In genomic region chr13:111068009-111068350, GRCh38 we compare ENCODE assay signal across 11 cellular contexts. TPM values are rescaled to one million over a fixed set of nuclear protein-coding genes. Genes with fewer than 3 reads are reported as not detected.
A peak's percentile ranks its signal among the peaks of the same experiment; 100 is the strongest.
DNase-seq lines count a peak whose midpoint lies in the region; ATAC-seq, FAIRE-seq and TF ChIP-seq lines count a peak whose summit lies in the region.
"Had no signal": no experiment of that assay in that cellular context is flagged by ENCODE, and none has a peak within 500 bp of the region (broad histone marks: within the 10 kb centered on the region; RNA-seq: fewer than 3 reads in every experiment).

No MANE protein-coding gene starts in this region.

- CTCF ChIA-PET in MCF 10A (lab: Yijun Ruan, JAX) (interaction anchor here (0.7 to 3.9 kb wide), 49 partner anchors 8 to 392 kb away, joined by 3 to 45 read pairs (median 4); partner anchors contain the start of gene ANKRD10), HepG2 (lab: Yijun Ruan, JAX; ENCODE audit: low intra/inter-chr PET ratio, low total read pairs) (interaction anchor here (1.5 kb wide), 1 partner anchor 155 kb away, joined by 9 read pairs; no protein-coding TSS in a partner anchor)

- no peaks in the 10 kb centered on the region for H3K27me3 Mint-ChIP-seq in MCF 10A (ENCODE audit: insufficient read depth, unreplicated experiment)
- peaks cover 28% of the 10 kb centered on the region for H3K27me3 Mint-ChIP-seq in activated naive CD8-positive, alpha-beta T cell

- H3K36me3 ChIP-seq in breast epithelium = no peaks in the 10 kb centered on the region
- no peaks in the 10 kb centered on the region for H3K36me3 ChIP-seq in HepG2 (replicated peaks in 1 of 2; ENCODE audit: control insufficient read depth in 1 of 2, insufficient read depth in 2 of 2, low read length in 2 of 2)
- H3K36me3 ChIP-seq in testis (ENCODE audit: low read depth, missing control alignments) = no peaks in the 10 kb centered on the region
- H3K36me3 ChIP-seq: thoracic aorta had no signal

- no peak for TF ChIP-seq POLR2A in breast epithelium (IDR thresholded peaks at IDR 0.05)
- TF ChIP-seq POLR2A in HepG2 (IDR thresholded peaks at IDR 0.05; ENCODE audit: insufficient read depth in 1 of 2, low read depth in 2 of 2, low read length in 2 of 2) = no peak
- TF ChIP-seq POLR2A in testis (IDR thresholded peaks at IDR 0.05) = no peak

- H3K4me3 ChIP-seq in breast epithelium (no peak overlapping the region), HepG2 (replicated peaks in 1 of 3; ENCODE audit: insufficient read depth in 1 of 3, low read depth in 2 of 3, low read length in 3 of 3) (peak overlapping the region in 2 of 3 experiments; percentile 56 to 80; a peak in 1 of 6 replicates), testis (peak overlapping the region; percentile 58 to 77)

- no peaks in the 10 kb centered on the region for H3K79me2 ChIP-seq in HepG2 (ENCODE audit: insufficient read depth, low read length)

- POLR2A ChIA-PET in MCF 10A (lab: Yijun Ruan, JAX) = interaction anchor here (0.8 to 1.5 kb wide), 3 partner anchors 10 to 154 kb away, joined by 3 to 4 read pairs (median 4); no protein-coding TSS in a partner anchor
- POLR2A ChIA-PET in HepG2 (lab: Yijun Ruan, JAX) = interaction anchor here (1.3 kb wide), 1 partner anchor 153 kb away, joined by 4 read pairs; the partner anchor contains the start of gene ANKRD10

- no peak for ATAC-seq in HepG2

- no peak overlapping the region for H3K9ac ChIP-seq in HepG2 (ENCODE audit: insufficient read depth, low read depth, low read length)

- DNase-seq in MCF 10A (ENCODE audit: unreplicated experiment) (no peak), breast epithelium (ENCODE audit: low spot score in 2 of 2) (no peak), HepG2 (ENCODE audit: low spot score) (no peak), testis (no peak), Ammon's horn (ENCODE audit: low spot score) (no peak), SIG-M5 treated with dmso at 0.1 percent for 504 hours (lab: John Stamatoyannopoulos, UW; ENCODE audit: unreplicated experiment) (no peak)
- no peak for DNase-seq in activated naive CD4-positive, alpha-beta T cell treated with anti-CD3 and anti-CD28 coated beads, Interleukin-2, amount 50 U/mL, for 16 hours
- DNase-seq: NCI-H1436 had no signal

- H3K36me3 Mint-ChIP-seq in MCF 10A (ENCODE audit: insufficient read depth, unreplicated experiment) = no peaks in the 10 kb centered on the region
- H3K36me3 Mint-ChIP-seq in activated naive CD8-positive, alpha-beta T cell = peaks cover 2% of the 10 kb centered on the region
- H3K36me3 Mint-ChIP-seq: activated naive CD4-positive, alpha-beta T cell treated with anti-CD3 and anti-CD28 coated beads, Interleukin-2, amount 10 ng/mL, durations not matched to agents 7 days and 5 days had no signal

- 3% methylated on average over 2 of the region's 2 CpGs for WGBS in HepG2 (ENCODE audit: low lambda C conversion rate)
- WGBS in testis, 2 donors = 3 to 25% methylated on average over 2 of the region's 2 CpGs

- TF ChIP-seq EP300 in HepG2 (IDR thresholded peaks at IDR 0.05; ENCODE audit: low read depth in 2 of 2, low read length in 2 of 2) (no peak), HepG2 (CRISPR knock-in tag; IDR thresholded peaks at IDR 0.05; ENCODE audit: borderline replicate concordance) (no peak)

- H3K27ac Mint-ChIP-seq in MCF 10A (ENCODE audit: low read depth, unreplicated experiment) = no peak overlapping the region
- H3K27ac Mint-ChIP-seq in activated naive CD8-positive, alpha-beta T cell = no peak overlapping the region
- H3K27ac Mint-ChIP-seq: activated naive CD4-positive, alpha-beta T cell treated with anti-CD3 and anti-CD28 coated beads, Interleukin-2, amount 10 ng/mL, durations not matched to agents 7 days and 5 days had no signal

- H2AFZ ChIP-seq in HepG2 (ENCODE audit: low read length) = peak overlapping the region; percentile 43

- no peak for TF ChIP-seq CTCF in MCF 10A (IDR thresholded peaks at IDR 0.05; ENCODE audit: unreplicated experiment)
- TF ChIP-seq CTCF in breast epithelium (IDR thresholded peaks at IDR 0.05) = no peak
- no peak for TF ChIP-seq CTCF in HepG2 (CRISPR knock-in tag; IDR thresholded peaks at IDR 0.05)
- no peak for TF ChIP-seq CTCF in testis (IDR thresholded peaks at IDR 0.05)

- H3K4me1 Mint-ChIP-seq in MCF 10A (ENCODE audit: insufficient read depth, unreplicated experiment) = no peaks in the 10 kb centered on the region
- H3K4me1 Mint-ChIP-seq in activated naive CD8-positive, alpha-beta T cell (ENCODE audit: low read depth) = peaks cover 8% of the 10 kb centered on the region

- peaks cover 16% of the 10 kb centered on the region for H3K9me3 Mint-ChIP-seq in MCF 10A (ENCODE audit: unreplicated experiment)
- H3K9me3 Mint-ChIP-seq in activated naive CD8-positive, alpha-beta T cell (ENCODE audit: low read depth) = peaks cover 13% of the 10 kb centered on the region

- H4K20me1 ChIP-seq in HepG2 (ENCODE audit: insufficient read depth, low read length) = no peaks in the 10 kb centered on the region

- in situ Hi-C loops in HepG2 (cut with HindIII; ENCODE audit: extremely low pct_ligation_motif_present, low pct_unique_long_range_greater_than_20kb) = loop anchor here (10.0 kb wide), 1 partner anchor 157 kb away; no protein-coding TSS in a partner anchor

- H3K4me2 ChIP-seq in HepG2 (ENCODE audit: low read depth, low read length) = peak overlapping the region; percentile 91; the same call in 1 of the 2 replicates

- no peak for FAIRE-seq in HepG2 (lab: Jason Lieb, UNC)

- BruUV-seq in MCF 10A (replicated peaks; lab: Mats Ljungman, UMichigan) (no TSS peak), HepG2 (replicated peaks; lab: Mats Ljungman, UMichigan) (no TSS peak)

- H3K9me3 ChIP-seq in breast epithelium (peaks cover 0 to 16% of the 10 kb centered on the region in 2 donors), HepG2 (ENCODE audit: low read length) (peaks cover 11% of the 10 kb centered on the region; the same call in 1 of the 2 replicates), testis (no peaks in the 10 kb centered on the region)
- H3K9me3 ChIP-seq: thoracic aorta had no signal

- H3K27me3 ChIP-seq in breast epithelium = no peaks in the 10 kb centered on the region
- peaks cover 1 to 27% of the 10 kb centered on the region in 2 experiments; a peak in 3 of 5 replicates for H3K27me3 ChIP-seq in HepG2 (ENCODE audit: control insufficient read depth in 1 of 2, insufficient read depth in 2 of 2, low read length in 2 of 2)
- H3K27me3 ChIP-seq in testis = no peaks in the 10 kb centered on the region

- H3K4me1 ChIP-seq in breast epithelium (no peaks in the 10 kb centered on the region), HepG2 (ENCODE audit: insufficient read depth, low read length) (0 out of 2 replicates have a peak, but pooled peaks cover 5% of the 10 kb centered on the region), testis (peaks cover 8% of the 10 kb centered on the region)

- H3K4me3 Mint-ChIP-seq in MCF 10A (ENCODE audit: unreplicated experiment) = peak overlapping the region; percentile 71
- peak overlapping the region; percentile 89 for H3K4me3 Mint-ChIP-seq in activated naive CD8-positive, alpha-beta T cell

- H3K27ac ChIP-seq in breast epithelium (no peak overlapping the region), HepG2 (ENCODE audit: extremely low read length, insufficient read depth, low read length) (no peak overlapping the region), testis (peak overlapping the region in 1 of 2 donors; percentile 90)
- H3K27ac ChIP-seq: thoracic aorta had no signal

- intact Hi-C loops in MCF 10A (cut with micrococcal nuclease) (loop anchor here (5.0 kb wide), 1 partner anchor 394 kb away; no protein-coding TSS in a partner anchor), breast epithelium (cut with DNase I; ENCODE audit: low total_unique reads) (no loop called here), HepG2 (cut with micrococcal nuclease; ENCODE audit: unreplicated experiment) (loop anchor here (2.0 kb wide), 1 partner anchor 85 kb away; no protein-coding TSS in a partner anchor), testis (cut with DNase I; ENCODE audit: low total_unique reads) (loop anchor here (10.0 kb wide), 1 partner anchor 147 kb away; no protein-coding TSS in a partner anchor)

- TF ChIP-seq RAD21 in HepG2 (CRISPR knock-in tag; IDR thresholded peaks at IDR 0.05) = no peak

TF ChIP-seq in HepG2, 621 proteins besides CTCF, POLR2A, EP300 and RAD21:
- TF ChIP-seq SAP130 (CRISPR knock-in tag; IDR thresholded peaks at IDR 0.05; ENCODE audit: low read depth) = no peak
- no peak for TF ChIP-seq ETV6 (CRISPR knock-in tag; conservative IDR thresholded peaks at IDR 0.05)
- no peak for TF ChIP-seq ZSCAN30 (CRISPR knock-in tag; IDR thresholded peaks at IDR 0.05)
TF ChIP-seq in HepG2: peak in this region for 0.

RNA-seq across cellular contexts. Expression of gene ARHGEF7, which starts 47.1 kb away (rescaled TPM):
- total RNA-seq in MCF 10A (2022) (43.5 and 49.4 TPM in 2 replicates), breast epithelium (10 to 100 TPM; 79.6 to 92.0 (median 85.5) TPM), HepG2 (2016; rRNA removed; fragmentation: Illumina TruSeq; extraction: Trizol) (15.7 and 16.1 TPM in 2 replicates), testis (100 to 1,000 TPM; 118 to 136 TPM)
- 11.5 and 12.3 TPM in 2 replicates for total RNA-seq in HepG2 (2016; cell fraction: cytosol; rRNA removed; fragmentation: Illumina TruSeq; extraction: Trizol; ENCODE audit: low read depth)
- total RNA-seq in HepG2 (2016; cell fraction: insoluble cytoplasmic fraction; rRNA removed; fragmentation: Illumina TruSeq; extraction: Trizol) = 13.7 and 16.6 TPM in 2 replicates
- total RNA-seq in HepG2 (2016; cell fraction: membrane; rRNA removed; fragmentation: Illumina TruSeq; extraction: Trizol) = 9.3 and 9.6 TPM in 2 replicates
- 45.3 and 48.2 TPM in 2 replicates for total RNA-seq in HepG2 (2016; cell fraction: nucleus; rRNA removed; fragmentation: Illumina TruSeq; extraction: Trizol)
- polyA plus RNA-seq in HepG2 (2011; rRNA removed) (22.0 and 22.3 TPM in 2 replicates), testis (ENCODE audit: insufficient read depth, low read depth, low replicate concordance) (73.6 TPM)
- polyA plus RNA-seq in HepG2 (2011; cell fraction: cytosol; rRNA removed) = 9.0 and 10.2 TPM in 2 replicates
- polyA plus RNA-seq in HepG2 (2011; cell fraction: nucleus; rRNA removed) = 110 and 141 TPM in 2 replicates
- polyA plus RNA-seq in HepG2 (2012) = 21.5 and 24.1 TPM in 2 replicates
- 0.69 and 0.98 TPM in 2 replicates for polyA plus RNA-seq in HepG2 (2016; cell fraction: cytosol; fragmentation: Illumina TruSeq; extraction: Trizol; ENCODE audit: low read depth)
- polyA plus RNA-seq in HepG2 (2016; cell fraction: insoluble cytoplasmic fraction; fragmentation: Illumina TruSeq; extraction: Trizol; ENCODE audit: low read depth) = 13.3 and 17.2 TPM in 2 replicates
- polyA plus RNA-seq in HepG2 (2016; cell fraction: membrane; fragmentation: Illumina TruSeq; extraction: Trizol; ENCODE audit: low read depth) = 2.7 and 3.1 TPM in 2 replicates
- polyA plus RNA-seq in HepG2 (2016; cell fraction: nucleus; fragmentation: Illumina TruSeq; extraction: Trizol; ENCODE audit: insufficient read depth, low read depth) = 47.5 and 52.5 TPM in 2 replicates
- polyA minus RNA-seq in HepG2 (2011; rRNA and poly(A)+ RNA removed; ENCODE audit: low replicate concordance) = 26.0 and 29.1 TPM in 2 replicates
- 9.2 and 12.9 TPM in 2 replicates for polyA minus RNA-seq in HepG2 (2011; cell fraction: cytosol; rRNA and poly(A)+ RNA removed)
- polyA minus RNA-seq in HepG2 (2011; cell fraction: nucleus; rRNA and poly(A)+ RNA removed) = 117 and 128 TPM in 2 replicates

Comparison
In these comparisons a context has a peak if more than half of its experiments do, and no peak if none do; other contexts are left out.
1. H3K4me3 ChIP-seq: peak in HepG2 (2 of 3) and testis (2 of 2); none in breast epithelium (0 of 3).